Comparison of ENCODE assay signal across 20 cellular contexts in genomic region chr9:95297316-95297715, GRCh38. TPM values are rescaled to one million over a fixed set of nuclear protein-coding genes. Genes with fewer than 3 reads are reported as not detected.
DNase-seq lines count a peak whose midpoint lies in the region; ATAC-seq, FAIRE-seq and TF ChIP-seq lines count a peak whose summit lies in the region.
"Had no signal": no experiment of that assay in that cellular context is flagged by ENCODE, and none has a peak within 500 bp of the region (broad histone marks: within the 10 kb centered on the region; RNA-seq: fewer than 3 reads in every experiment).

No MANE protein-coding gene starts in this region.

- BruUV-seq in HepG2 (replicated peaks; lab: Mats Ljungman, UMichigan), result no TSS peak

- no peak overlapping the region for H3K4me3 ChIP-seq in HepG2 (replicated peaks in 1 of 3; ENCODE audit: insufficient read depth in 1 of 3, low read depth in 2 of 3, low read length in 3 of 3)
- no peak overlapping the region for H3K4me3 ChIP-seq in Karpas-422 (ENCODE audit: low read length)
- H3K4me3 ChIP-seq: PC-9 had no signal

- H4K5ac ChIP-seq in H9 (ENCODE audit: insufficient read length, low read depth, low read length), result no peak overlapping the region

- no peak overlapping the region for H3K9ac ChIP-seq in H9 (ENCODE audit: extremely low read depth, insufficient read length, low read length)
- no peak overlapping the region for H3K9ac ChIP-seq in HepG2 (ENCODE audit: insufficient read depth, low read depth, low read length)
- H3K9ac ChIP-seq in Karpas-422 (ENCODE audit: low read length), result no peak overlapping the region

- H2BK12ac ChIP-seq in H9 (ENCODE audit: insufficient read length, low read depth, low read length), result no peak overlapping the region

- TF ChIP-seq EP300 in HepG2 (IDR thresholded peaks at IDR 0.05; ENCODE audit: low read depth in 2 of 2, low read length in 2 of 2), result no peak
- no peak for TF ChIP-seq EP300 in HepG2 (CRISPR knock-in tag; IDR thresholded peaks at IDR 0.05; ENCODE audit: borderline replicate concordance)

- H4K91ac ChIP-seq in H9 (ENCODE audit: insufficient read length, low read depth, low read length), result no peak overlapping the region

- H3K9me2 ChIP-seq in Karpas-422 (replicated peaks; ENCODE audit: insufficient read depth, low read length), result no peaks in the 10 kb centered on the region

- H4K20me1 ChIP-seq in H9 (ENCODE audit: control insufficient read depth, insufficient read depth, insufficient read length) (no peaks in the 10 kb centered on the region), HepG2 (ENCODE audit: insufficient read depth, low read length) (no peaks in the 10 kb centered on the region), Karpas-422 (ENCODE audit: insufficient read depth, low read depth, low read length) (peaks cover 36% of the 10 kb centered on the region)

- no peak overlapping the region for H3K27ac ChIP-seq in H9 (ENCODE audit: insufficient read length, low read depth, low read length)
- H3K27ac ChIP-seq in HepG2 (ENCODE audit: extremely low read length, insufficient read depth, low read length), result no peak overlapping the region
- no peak overlapping the region for H3K27ac ChIP-seq in Karpas-422 (ENCODE audit: low read length)
- H3K27ac ChIP-seq: C4-2B, PC-9, RWPE1 had no signal

- H3K79me1 ChIP-seq in H9 (ENCODE audit: insufficient read depth, low read depth, low read length, poor library complexity, severe bottlenecking), result peaks cover 6% of the 10 kb centered on the region

- H3K14ac ChIP-seq in H9 (ENCODE audit: insufficient read depth, low read length), result no peak overlapping the region

- DNase-seq in H9 (no peak), LHCN-M2 (ENCODE audit: low read depth) (peak; percentile 51), chondrocyte (ENCODE audit: low spot score) (no peak), myocyte (ENCODE audit: low read depth) (peak; percentile 56), HepG2 (ENCODE audit: low spot score) (no peak), Karpas-422 (no peak)
- DNase-seq in activated CD4-positive, alpha-beta memory T cell treated with anti-CD3 and anti-CD28 coated beads for 36 hours, result no peak
- DNase-seq: AML-193, MM.1S, NCI-H1092 treated with DMSO at 0.1 percent for 48 hours, NCI-H146, NCI-H2029 treated with DMSO at 0.1 percent for 48 hours, NCI-H345, NCI-H524 treated with DMSO at 0.1 percent for 48 hours, PC-9, SIG-M5 had no signal

- no peak overlapping the region for H2BK120ac ChIP-seq in H9 (ENCODE audit: low read depth, low read length, poor library complexity, severe bottlenecking)

- no peak overlapping the region for H2BK5ac ChIP-seq in H9 (ENCODE audit: insufficient read length, low read length)

- in situ Hi-C loops in HepG2 (cut with HindIII; ENCODE audit: extremely low pct_ligation_motif_present, low pct_unique_long_range_greater_than_20kb), result no loop called here

- H2BK15ac ChIP-seq in H9 (ENCODE audit: low read depth, low read length), result no peak overlapping the region

- TF ChIP-seq CTCF in H9 (conservative IDR thresholded peaks at IDR 0.05), result peak; percentile 19; the same call in 1 of the 3 replicates
- TF ChIP-seq CTCF in chondrocyte (IDR thresholded peaks at IDR 0.05), result peak; percentile 26
- TF ChIP-seq CTCF in HepG2 (CRISPR knock-in tag; IDR thresholded peaks at IDR 0.05), result no peak

- intact Hi-C loops in activated CD4-positive, alpha-beta memory T cell treated with anti-CD3 and anti-CD28 coated beads for 36 hours (cut with micrococcal nuclease), result no loop called here
- intact Hi-C loops in HepG2 (cut with micrococcal nuclease; ENCODE audit: unreplicated experiment), result no loop called here

- H3K9me3 Mint-ChIP-seq in H9 (no peaks in the 10 kb centered on the region), chondrocyte (ENCODE audit: low read depth) (no peaks in the 10 kb centered on the region)
- no peaks in the 10 kb centered on the region for H3K9me3 Mint-ChIP-seq in activated CD4-positive, alpha-beta memory T cell treated with anti-CD3 and anti-CD28 coated beads for 36 hours

- no peak overlapping the region for H4K8ac ChIP-seq in H9 (replicated peaks; ENCODE audit: insufficient read length, low read depth, low read length)

- H3K9me3 ChIP-seq in H9 (ENCODE audit: control insufficient read depth, low read depth, low read length) (no peaks in the 10 kb centered on the region), HepG2 (ENCODE audit: low read length) (no peaks in the 10 kb centered on the region), Karpas-422 (ENCODE audit: low read length) (no peaks in the 10 kb centered on the region)

- H2BK20ac ChIP-seq in H9 (ENCODE audit: low read depth, low read length, poor library complexity, severe bottlenecking), result no peak overlapping the region

- H3K27ac Mint-ChIP-seq in H9 (no peak overlapping the region), chondrocyte (ENCODE audit: unreplicated experiment) (peak overlapping the region; percentile 60)
- no peak overlapping the region for H3K27ac Mint-ChIP-seq in activated CD4-positive, alpha-beta memory T cell treated with anti-CD3 and anti-CD28 coated beads for 36 hours

- POLR2A ChIA-PET in activated CD4-positive, alpha-beta memory T cell treated with anti-CD3 and anti-CD28 coated beads for 36 hours (lab: Charles Lee), result no interaction called here
- POLR2A ChIA-PET in HepG2 (lab: Yijun Ruan, JAX), result no interaction called here

- H3K4ac ChIP-seq in H9 (ENCODE audit: low read depth, low read length), result no peak overlapping the region

- no peak overlapping the region for H2AFZ ChIP-seq in H9 (ENCODE audit: low read length)
- no peak overlapping the region for H2AFZ ChIP-seq in HepG2 (ENCODE audit: low read length)
- no peak overlapping the region for H2AFZ ChIP-seq in Karpas-422 (ENCODE audit: low read length)
- H2AFZ ChIP-seq: PC-9 had no signal

- H3K79me2 ChIP-seq in H9 (ENCODE audit: insufficient read depth, low read length) (no peaks in the 10 kb centered on the region; the same call in 1 of the 2 replicates), HepG2 (ENCODE audit: insufficient read depth, low read length) (peaks cover 19% of the 10 kb centered on the region), Karpas-422 (ENCODE audit: low read length) (no peaks in the 10 kb centered on the region)

- TF ChIP-seq POLR2A in HepG2 (IDR thresholded peaks at IDR 0.05; ENCODE audit: insufficient read depth in 1 of 2, low read depth in 2 of 2, low read length in 2 of 2), result no peak

- H3K4me3 Mint-ChIP-seq in H9, result no peak overlapping the region
- H3K4me3 Mint-ChIP-seq in chondrocyte (ENCODE audit: unreplicated experiment), result peak overlapping the region; percentile 11
- H3K4me3 Mint-ChIP-seq in activated CD4-positive, alpha-beta memory T cell treated with anti-CD3 and anti-CD28 coated beads for 36 hours, result no peak overlapping the region

- H3K4me1 Mint-ChIP-seq in H9 (peaks cover 6% of the 10 kb centered on the region in 2 experiments), chondrocyte (ENCODE audit: low read depth) (peaks cover 22% of the 10 kb centered on the region)
- H3K4me1 Mint-ChIP-seq in activated CD4-positive, alpha-beta memory T cell treated with anti-CD3 and anti-CD28 coated beads for 36 hours (ENCODE audit: low read depth), result no peaks in the 10 kb centered on the region

- no peaks in the 10 kb centered on the region for H3K23me2 ChIP-seq in H9 (ENCODE audit: insufficient read length, low read depth, low read length, poor library complexity, severe bottlenecking)

- FAIRE-seq in HepG2 (lab: Jason Lieb, UNC), result no peak
- FAIRE-seq: D721Med, G401.6 had no signal

- no peak overlapping the region for H3K56ac ChIP-seq in H9 (ENCODE audit: insufficient read length, low read depth, low read length)

- WGBS in H9 (ENCODE audit: extremely low coverage, insufficient read length, low lambda C conversion rate), result no CpG with 5 or more reads among the region's 3 CpGs
- WGBS in HepG2 (ENCODE audit: low lambda C conversion rate), result 98% methylated on average over 3 of the region's 3 CpGs

- H3K27me3 Mint-ChIP-seq in H9 (ENCODE audit: low read depth) (no peaks in the 10 kb centered on the region), chondrocyte (ENCODE audit: low read depth) (no peaks in the 10 kb centered on the region)
- no peaks in the 10 kb centered on the region for H3K27me3 Mint-ChIP-seq in activated CD4-positive, alpha-beta memory T cell treated with anti-CD3 and anti-CD28 coated beads for 36 hours

- H3K27me3 ChIP-seq in H9 (ENCODE audit: insufficient read depth, low read length) (no peaks in the 10 kb centered on the region), HepG2 (ENCODE audit: control insufficient read depth in 1 of 2, insufficient read depth in 2 of 2, low read length in 2 of 2) (no peaks in the 10 kb centered on the region), Karpas-422 (ENCODE audit: low read length) (no peaks in the 10 kb centered on the region)

- H3K36me3 ChIP-seq in HepG2 (replicated peaks in 1 of 2; ENCODE audit: control insufficient read depth in 1 of 2, insufficient read depth in 2 of 2, low read length in 2 of 2), result no peaks in the 10 kb centered on the region
- H3K36me3 ChIP-seq in Karpas-422 (ENCODE audit: insufficient read depth, low read length), result no peaks in the 10 kb centered on the region

- H3K4me1 ChIP-seq in H9 (ENCODE audit: insufficient read depth, low read length) (no peaks in the 10 kb centered on the region), HepG2 (ENCODE audit: insufficient read depth, low read length) (peaks cover 37% of the 10 kb centered on the region), Karpas-422 (ENCODE audit: low read length) (no peaks in the 10 kb centered on the region)

- no peak for ATAC-seq in HepG2

- no peak overlapping the region for H3K23ac ChIP-seq in H9 (ENCODE audit: insufficient read length, low read depth, low read length)

- CTCF ChIA-PET in activated CD4-positive, alpha-beta memory T cell treated with anti-CD3 and anti-CD28 coated beads for 36 hours (lab: Charles Lee), result no interaction called here
- CTCF ChIA-PET in HepG2 (lab: Yijun Ruan, JAX; ENCODE audit: low intra/inter-chr PET ratio, low total read pairs), result no interaction called here

- H3K36me3 Mint-ChIP-seq in H9 (ENCODE audit: insufficient read depth in 1 of 3, low read depth in 3 of 3) (no peaks in the 10 kb centered on the region), chondrocyte (ENCODE audit: low read depth) (no peaks in the 10 kb centered on the region)
- H3K36me3 Mint-ChIP-seq in activated CD4-positive, alpha-beta memory T cell treated with anti-CD3 and anti-CD28 coated beads for 36 hours, result peaks cover 1% of the 10 kb centered on the region

- no peak overlapping the region for H3T11ph ChIP-seq in H9 (ENCODE audit: low read length)

- H3K4me2 ChIP-seq in H9 (ENCODE audit: insufficient read depth, insufficient read length, low read length), result no peak overlapping the region
- no peak overlapping the region for H3K4me2 ChIP-seq in HepG2 (ENCODE audit: low read depth, low read length)
- no peak overlapping the region for H3K4me2 ChIP-seq in Karpas-422 (ENCODE audit: low read depth, low read length, poor library complexity, severe bottlenecking)
- H3K4me2 ChIP-seq: PC-9 had no signal

- no peak for TF ChIP-seq RAD21 in HepG2 (CRISPR knock-in tag; IDR thresholded peaks at IDR 0.05)

- no peak overlapping the region for H3K18ac ChIP-seq in H9 (ENCODE audit: insufficient read length, low read depth, low read length)

- no peak overlapping the region for H2AK5ac ChIP-seq in H9 (ENCODE audit: insufficient read length, low read length)

RNA-seq across cellular contexts. Expression of gene FANCC, which starts 20.2 kb away (rescaled TPM):
- total RNA-seq in H9 (2021), result 11.6 and 14.6 TPM in 2 replicates
- total RNA-seq in LHCN-M2 (2014; rRNA removed), result 5.2 and 13.4 TPM in 2 replicates
- 5.8 TPM for polyA plus RNA-seq in LHCN-M2 (2012)
- total RNA-seq in chondrocyte, result 9.3 to 14.7 TPM (median 10.3 TPM) in 3 replicates
- 1.8 and 11.8 TPM in 2 replicates for total RNA-seq in myocyte
- 4.4 TPM for polyA plus RNA-seq in myocyte (2012)
- 10 to 100 TPM; 10.2 to 10.5 TPM for total RNA-seq in activated CD4-positive, alpha-beta memory T cell treated with anti-CD3 and anti-CD28 coated beads for 36 hours
- total RNA-seq in HepG2 (2016; rRNA removed; fragmentation: Illumina TruSeq; extraction: Trizol), result 7.4 and 11.4 TPM in 2 replicates
- total RNA-seq in HepG2 (2016; cell fraction: cytosol; rRNA removed; fragmentation: Illumina TruSeq; extraction: Trizol; ENCODE audit: low read depth), result 5.6 and 5.9 TPM in 2 replicates
- 8.0 and 9.7 TPM in 2 replicates for total RNA-seq in HepG2 (2016; cell fraction: insoluble cytoplasmic fraction; rRNA removed; fragmentation: Illumina TruSeq; extraction: Trizol)
- 7.2 and 7.7 TPM in 2 replicates for total RNA-seq in HepG2 (2016; cell fraction: membrane; rRNA removed; fragmentation: Illumina TruSeq; extraction: Trizol)
- 23.6 and 26.0 TPM in 2 replicates for total RNA-seq in HepG2 (2016; cell fraction: nucleus; rRNA removed; fragmentation: Illumina TruSeq; extraction: Trizol)
- 7.3 and 8.6 TPM in 2 replicates for polyA plus RNA-seq in HepG2 (2011; rRNA removed)
- 5.1 and 5.7 TPM in 2 replicates for polyA plus RNA-seq in HepG2 (2011; cell fraction: cytosol; rRNA removed)
- polyA plus RNA-seq in HepG2 (2011; cell fraction: nucleus; rRNA removed), result 8.3 and 9.9 TPM in 2 replicates
- polyA plus RNA-seq in HepG2 (2012), result 6.4 and 7.4 TPM in 2 replicates
- polyA plus RNA-seq in HepG2 (2016; cell fraction: cytosol; fragmentation: Illumina TruSeq; extraction: Trizol; ENCODE audit: low read depth), result 1.5 and 2.7 TPM in 2 replicates
- polyA plus RNA-seq in HepG2 (2016; cell fraction: insoluble cytoplasmic fraction; fragmentation: Illumina TruSeq; extraction: Trizol; ENCODE audit: low read depth), result 14.2 and 14.5 TPM in 2 replicates
- 4.3 and 4.6 TPM in 2 replicates for polyA plus RNA-seq in HepG2 (2016; cell fraction: membrane; fragmentation: Illumina TruSeq; extraction: Trizol; ENCODE audit: low read depth)
- 12.6 and 13.6 TPM in 2 replicates for polyA plus RNA-seq in HepG2 (2016; cell fraction: nucleus; fragmentation: Illumina TruSeq; extraction: Trizol; ENCODE audit: insufficient read depth, low read depth)
- polyA minus RNA-seq in HepG2 (2011; rRNA and poly(A)+ RNA removed; ENCODE audit: low replicate concordance), result 10.0 and 32.5 TPM in 2 replicates
- polyA minus RNA-seq in HepG2 (2011; cell fraction: cytosol; rRNA and poly(A)+ RNA removed), result 6.2 and 7.1 TPM in 2 replicates
- 35.4 and 38.5 TPM in 2 replicates for polyA minus RNA-seq in HepG2 (2011; cell fraction: nucleus; rRNA and poly(A)+ RNA removed)
- 3.1 and 14.0 TPM in 2 replicates for total RNA-seq in Karpas-422 (2014; rRNA removed; shearing (Covaris generic); ENCODE audit: low replicate concordance)

Comparison
In these comparisons a context has a peak if more than half of its experiments do, and no peak if none do; other contexts are left out.
1. DNase-seq: peak in LHCN-M2 (single experiment) and myocyte (single experiment); none in H9 (single experiment), chondrocyte (single experiment), activated CD4-positive, alpha-beta memory T cell treated with anti-CD3 and anti-CD28 coated beads for 36 hours (single experiment), HepG2 (single experiment) and Karpas-422 (single experiment).